8 cellular contexts compared by ENCODE assay signal in the genomic region with DNA sequence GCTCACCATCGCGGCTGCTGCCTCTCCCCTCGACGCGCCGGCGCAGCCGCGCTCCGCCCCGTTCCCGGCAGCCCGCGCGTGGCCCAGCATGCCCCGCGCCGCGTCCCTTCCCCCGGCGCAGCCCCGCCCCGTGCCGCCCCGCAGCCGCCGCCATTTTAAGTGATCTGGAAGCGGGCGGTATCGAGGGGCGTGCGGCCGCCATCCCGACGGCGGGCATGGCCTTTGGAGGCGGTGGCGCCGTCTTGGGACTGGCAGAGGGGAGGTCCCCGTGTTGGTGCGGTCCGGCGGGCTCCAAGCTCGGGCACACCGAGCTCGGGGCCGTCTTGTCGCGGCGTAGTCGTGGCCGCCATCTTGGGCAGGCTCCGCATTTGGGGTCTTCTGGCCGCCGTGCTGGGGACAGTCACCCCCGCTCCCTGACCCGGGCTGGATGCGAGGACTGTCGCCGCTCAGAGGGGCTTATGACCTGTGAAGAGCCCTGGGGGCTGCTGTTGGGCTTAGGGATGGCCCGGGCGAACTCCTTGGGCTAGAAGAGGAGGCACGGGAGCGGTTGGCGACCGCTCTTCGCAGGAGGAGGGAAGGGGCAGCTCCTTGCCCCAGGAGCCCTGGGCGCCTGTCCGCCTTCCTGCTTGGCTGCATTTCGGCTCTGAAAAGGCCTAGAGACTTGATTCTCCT.
DNase-seq lines count a peak whose midpoint lies in the region; ATAC-seq, FAIRE-seq and TF ChIP-seq lines count a peak whose summit lies in the region.

A gene (minus strand): TSS at position 50 of the 672 bp plus-strand sequence. CDS start 41 bp downstream, at position 9.

- peak; percentile 93 for DNase-seq in GM18507 (ENCODE audit: extremely low spot score, insufficient read length, low read depth)
- peak; percentile 79 for DNase-seq in NCI-H2171 treated with DMSO at 0.1 percent for 48 hours (lab: John Stamatoyannopoulos, UW)
- peak; percentile 77 to 88 (median 84) for DNase-seq in activated CD4-positive, CD25-positive, alpha-beta regulatory T cell (lab: John Stamatoyannopoulos, UW)
- peak in 58 of 61 donors; percentile 23 to 91 (median 75) for DNase-seq in caudate nucleus (lab: John Stamatoyannopoulos, UW)
- DNase-seq in iris pigment epithelial cell (ENCODE audit: low read depth): peak; percentile 81
- peak; percentile 81 to 83 for DNase-seq in stimulated activated CD4-positive, alpha-beta T cell treated with anti-CD3 and anti-CD28 coated beads, Interleukin-12 subunit alpha, Interleukin-12 subunit beta, amount 100 ng/mL, for 24 hours (ENCODE audit: low read depth in 2 of 2)

- FAIRE-seq in GM18507 (lab: Jason Lieb, UNC): peak; percentile 56

- H3K27ac ChIP-seq in 22Rv1: peak within 1 kb of the TSS; percentile 93
- peak within 1 kb of the TSS; percentile 100 for H3K27ac ChIP-seq in caudate nucleus (ENCODE audit: low read depth, low read length)

- ATAC-seq in HG03039 (IDR thresholded peaks at IDR 0.05; ENCODE audit: unreplicated experiment): peak; percentile 58

- TF ChIP-seq CTCF in 22Rv1 (IDR thresholded peaks at IDR 0.05): no peak

Comparison
In these comparisons a context has a peak if more than half of its experiments do, and no peak if none do; other contexts are left out.
1. Peak in every context shown above with its lines: DNase-seq, ATAC-seq and H3K27ac ChIP-seq.